ENCODE assay signal across 20 cellular contexts in genomic region chr6:15440040-15440439, GRCh38.
DNase-seq lines count a peak whose midpoint lies in the region; ATAC-seq, FAIRE-seq and TF ChIP-seq lines count a peak whose summit lies in the region.
"Had no signal": no experiment of that assay in that cellular context is flagged by ENCODE, and none has a peak within 500 bp of the region (broad histone marks: within the 10 kb centered on the region; RNA-seq: fewer than 3 reads in every experiment).

No MANE protein-coding gene starts in this region.

- dilution Hi-C loops in IMR-90 (cut with HindIII; ENCODE audit: low sequenced_read_pairs, unreplicated experiment): no loop called here

- H3K4me3 ChIP-seq in IMR-90 (ENCODE audit: insufficient read depth, low read depth, low read length) (no peak overlapping the region), astrocyte (ENCODE audit: insufficient read depth, low read depth, low read length) (no peak overlapping the region), osteoblast (ENCODE audit: insufficient read depth, low read length) (no peak overlapping the region)
- H3K4me3 ChIP-seq: left lung, ovary, tibial artery had no signal

- no peak overlapping the region for H2AK9ac ChIP-seq in IMR-90 (replicated peaks; ENCODE audit: low read depth, low read length, poor library complexity)

- H3K14ac ChIP-seq in IMR-90 (replicated peaks; ENCODE audit: low read depth, low read length): peak overlapping the region; percentile 22; the same call in 1 of the 2 replicates

- H3K9me3 Mint-ChIP-seq in activated T-cell treated with anti-CD3 and anti-CD28 coated beads, Interleukin-2, amount 50 U/mL, for 24 hours: no peaks in the 10 kb centered on the region
- H3K9me3 Mint-ChIP-seq in astrocyte (ENCODE audit: unreplicated experiment): no peaks in the 10 kb centered on the region
- H3K9me3 Mint-ChIP-seq: HFFc6; stimulated activated naive B cell treated with anti-CD40 and anti-IgM and Interleukin-4, amounts not matched to agents 10 μg/mL and 1 μg/mL and 100 μg/mL, for 72 hours had no signal

- peaks cover 38% of the 10 kb centered on the region for H3K36me3 Mint-ChIP-seq in activated T-cell treated with anti-CD3 and anti-CD28 coated beads, Interleukin-2, amount 50 U/mL, for 24 hours (ENCODE audit: low read depth)
- peaks cover 12% of the 10 kb centered on the region for H3K36me3 Mint-ChIP-seq in astrocyte (ENCODE audit: low read depth, unreplicated experiment)

- H4K5ac ChIP-seq in IMR-90 (ENCODE audit: low read depth, low read length): no peak overlapping the region

- H2BK120ac ChIP-seq in IMR-90 (ENCODE audit: low read depth, low read length): no peak overlapping the region

- no peak for DNase-seq in activated T-cell treated with anti-CD3 and anti-CD28 coated beads, Interleukin-2, amount 50 U/mL, for 24 hours
- no peak for DNase-seq in activated T-cell treated with anti-CD3 and anti-CD28 coated beads, Interleukin-2, amount 50 U/mL, for 48 hours
- no peak for DNase-seq in IMR-90
- no peak for DNase-seq in astrocyte (ENCODE audit: low read depth)
- no peak for DNase-seq in osteoblast (ENCODE audit: insufficient read length, low spot score, missing footprints)
- DNase-seq in stimulated activated naive CD4-positive, alpha-beta T cell treated with Interleukin-2 at 50 U/mL for 16 hours (lab: John Stamatoyannopoulos, UW): no peak
- DNase-seq: activated effector memory CD4-positive, alpha-beta T cell treated with Interleukin-2 at 50 U/mL for 16 hours; HFFc6; Karpas-422; left lung; NCI-H1092 treated with DMSO at 0.1 percent for 48 hours; NCI-H2081; NCI-H510A; ovary; RPMI8226; stimulated activated naive B cell treated with anti-CD40 and anti-IgM and Interleukin-4, amounts not matched to agents 10 μg/mL and 1 μg/mL and 100 μg/mL, for 72 hours; tibial artery had no signal

- no peak overlapping the region for H2BK5ac ChIP-seq in IMR-90 (ENCODE audit: low read depth, low read length, poor library complexity, severe bottlenecking)

- H3K79me1 ChIP-seq in IMR-90 (ENCODE audit: low read depth in 1 of 2, low read length in 2 of 2): peaks cover 39 to 77% of the 10 kb centered on the region in 2 experiments

- no peak overlapping the region for H2BK15ac ChIP-seq in IMR-90 (ENCODE audit: low read depth, low read length)

- H3K9ac ChIP-seq in IMR-90 (ENCODE audit: low read depth, low read length) (no peak overlapping the region), astrocyte (ENCODE audit: low read length) (no peak overlapping the region)

- H3K4ac ChIP-seq in IMR-90 (ENCODE audit: low read depth, low read length): no peak overlapping the region; the same call in 1 of the 2 replicates

- no peak for ATAC-seq in IMR-90 (ENCODE audit: low read depth)
- ATAC-seq in HG03135 (IDR thresholded peaks at IDR 0.05; ENCODE audit: unreplicated experiment): no peak
- no peak for ATAC-seq in GM18517 (IDR thresholded peaks at IDR 0.05; ENCODE audit: unreplicated experiment)
- ATAC-seq: left lung; sciatic nerve; stimulated activated naive B cell treated with anti-CD40 and anti-IgM and Interleukin-4, amounts not matched to agents 10 μg/mL and 1 μg/mL and 100 μg/mL, for 72 hours had no signal

- H3K23ac ChIP-seq in IMR-90 (ENCODE audit: low read depth, low read length): peak overlapping the region; percentile 54; the same call in 1 of the 2 replicates

- 71% methylated on average over 4 of the region's 9 CpGs; no CpG with 5 or more reads in 1 of the 2 experiments for WGBS in IMR-90 (ENCODE audit: extremely low coverage in 2 of 2, insufficient read length in 1 of 2), 2 experiments

- CTCF ChIA-PET in IMR-90 (lab: Yijun Ruan, JAX): interaction anchor here (0.6 to 1.8 kb wide), 2 partner anchors 9 to 146 kb away, joined by 3 to 4 read pairs; no protein-coding TSS in a partner anchor

- H3K27me3 ChIP-seq in IMR-90 (ENCODE audit: control insufficient read depth, insufficient read depth, low read length) (no peaks in the 10 kb centered on the region), astrocyte (ENCODE audit: insufficient read depth, low read length) (no peaks in the 10 kb centered on the region), osteoblast (ENCODE audit: insufficient read depth, low read length) (no peaks in the 10 kb centered on the region)
- H3K27me3 ChIP-seq: left lung, ovary, tibial artery had no signal

- in situ Hi-C loops in IMR-90 (cut with MboI; ENCODE audit: low sequenced_read_pairs): no loop called here

- no peak overlapping the region for H2AFZ ChIP-seq in IMR-90 (replicated peaks; ENCODE audit: low read length, poor library complexity)
- H2AFZ ChIP-seq in astrocyte (ENCODE audit: low read depth, low read length): no peak overlapping the region
- H2AFZ ChIP-seq in osteoblast (ENCODE audit: low read length): no peak overlapping the region

- no peak for TF ChIP-seq RAD21 in IMR-90 (IDR thresholded peaks at IDR 0.05; ENCODE audit: low read length)

- H3K56ac ChIP-seq in IMR-90 (ENCODE audit: extremely low read depth, insufficient read depth, low read length): no peak overlapping the region

- H3K27ac Mint-ChIP-seq in activated T-cell treated with anti-CD3 and anti-CD28 coated beads, Interleukin-2, amount 50 U/mL, for 24 hours: peak overlapping the region; percentile 79
- H3K27ac Mint-ChIP-seq in astrocyte (ENCODE audit: unreplicated experiment): no peak overlapping the region

- H4K8ac ChIP-seq in IMR-90 (ENCODE audit: low read depth in 2 of 2, low read length in 2 of 2): 0 out of 4 replicates have a peak overlapping the region, but pooled peaks of 1 of the 2 experiments have one; percentile 10

- H3K4me1 Mint-ChIP-seq in activated T-cell treated with anti-CD3 and anti-CD28 coated beads, Interleukin-2, amount 50 U/mL, for 24 hours (ENCODE audit: low read depth): peaks cover 84% of the 10 kb centered on the region
- H3K4me1 Mint-ChIP-seq in astrocyte (ENCODE audit: low read depth, unreplicated experiment): peaks cover 53% of the 10 kb centered on the region

- no peaks in the 10 kb centered on the region for H3K27me3 Mint-ChIP-seq in activated T-cell treated with anti-CD3 and anti-CD28 coated beads, Interleukin-2, amount 50 U/mL, for 24 hours
- no peaks in the 10 kb centered on the region for H3K27me3 Mint-ChIP-seq in astrocyte (ENCODE audit: low read depth, unreplicated experiment)
- H3K27me3 Mint-ChIP-seq: stimulated activated naive B cell treated with anti-CD40 and anti-IgM and Interleukin-4, amounts not matched to agents 10 μg/mL and 1 μg/mL and 100 μg/mL, for 72 hours had no signal

- H2AK5ac ChIP-seq in IMR-90 (ENCODE audit: low read depth, low read length): peak overlapping the region; percentile 3; the same call in 1 of the 2 replicates

- no peak overlapping the region for H3K4me3 Mint-ChIP-seq in activated T-cell treated with anti-CD3 and anti-CD28 coated beads, Interleukin-2, amount 50 U/mL, for 24 hours
- H3K4me3 Mint-ChIP-seq in astrocyte (ENCODE audit: unreplicated experiment): no peak overlapping the region
- H3K4me3 Mint-ChIP-seq: HFFc6; stimulated activated naive B cell treated with anti-CD40 and anti-IgM and Interleukin-4, amounts not matched to agents 10 μg/mL and 1 μg/mL and 100 μg/mL, for 72 hours had no signal

- H3K4me1 ChIP-seq in IMR-90 (ENCODE audit: control insufficient read depth, insufficient read depth, low read length) (peaks cover 13% of the 10 kb centered on the region), astrocyte (ENCODE audit: insufficient read depth, low read length) (peaks cover 33% of the 10 kb centered on the region), osteoblast (ENCODE audit: insufficient read depth, low read length) (peaks cover 31% of the 10 kb centered on the region)

- no peak overlapping the region for H4K91ac ChIP-seq in IMR-90 (ENCODE audit: insufficient read depth, low read depth, low read length)

- no peak for TF ChIP-seq POLR2A in IMR-90 (IDR thresholded peaks at IDR 0.05; ENCODE audit: low read depth, low read length)

- H3K4me2 ChIP-seq in IMR-90 (ENCODE audit: low read depth, low read length) (no peak overlapping the region), astrocyte (ENCODE audit: low read length) (peak overlapping the region; percentile 32), osteoblast (ENCODE audit: insufficient read depth, low read length) (peak overlapping the region; percentile 19)

- peaks cover 83% of the 10 kb centered on the region for H4K20me1 ChIP-seq in IMR-90 (ENCODE audit: insufficient read depth, low read length)
- H4K20me1 ChIP-seq in astrocyte (ENCODE audit: insufficient read depth, low read length): peaks cover 88% of the 10 kb centered on the region
- peaks cover 36% of the 10 kb centered on the region for H4K20me1 ChIP-seq in osteoblast (ENCODE audit: insufficient read depth, low read length)

- H3K9me1 ChIP-seq in IMR-90 (ENCODE audit: insufficient read depth, low read length): peaks cover 9% of the 10 kb centered on the region; the same call in 1 of the 2 replicates

- H3K18ac ChIP-seq in IMR-90 (ENCODE audit: low read depth, low read length): no peak overlapping the region

- POLR2A ChIA-PET in IMR-90 (lab: Charles Lee; ENCODE audit: unreplicated experiment): no interaction called here

- H2BK20ac ChIP-seq in IMR-90 (ENCODE audit: low read depth, low read length): peak overlapping the region; percentile 9; the same call in 1 of the 2 replicates

- H3K79me2 ChIP-seq in astrocyte (ENCODE audit: insufficient read depth, low read length) (peaks cover 85% of the 10 kb centered on the region), osteoblast (ENCODE audit: insufficient read depth, low read length) (peaks cover 69% of the 10 kb centered on the region)

- H3K27ac ChIP-seq in IMR-90 (ENCODE audit: insufficient read depth, low read length) (no peak overlapping the region), astrocyte (ENCODE audit: low read depth, low read length) (no peak overlapping the region), osteoblast (ENCODE audit: low read depth, low read length) (no peak overlapping the region)
- H3K27ac ChIP-seq: left lung, ovary, tibial artery had no signal

- FAIRE-seq in astrocyte (lab: Jason Lieb, UNC): no peak

- BruUV-seq in IMR-90 (replicated peaks; lab: Mats Ljungman, UMichigan): no TSS peak

- H3K9me3 ChIP-seq in IMR-90 (ENCODE audit: control insufficient read depth, insufficient read depth, low read length) (no peaks in the 10 kb centered on the region; the same call in 1 of the 2 replicates), astrocyte (ENCODE audit: insufficient read depth, low read depth, low read length) (no peaks in the 10 kb centered on the region), osteoblast (ENCODE audit: low read depth, low read length) (no peaks in the 10 kb centered on the region)
- H3K9me3 ChIP-seq: ovary had no signal

- H3K36me3 ChIP-seq in IMR-90 (ENCODE audit: control insufficient read depth, insufficient read depth, low read length) (no peaks in the 10 kb centered on the region), astrocyte (ENCODE audit: insufficient read depth, low read length) (no peaks in the 10 kb centered on the region), osteoblast (ENCODE audit: insufficient read depth, low read length) (no peaks in the 10 kb centered on the region)
- H3K36me3 ChIP-seq: left lung, ovary, tibial artery had no signal

- intact Hi-C loops in IMR-90 (cut with micrococcal nuclease): loop anchor here (5.0 to 10.0 kb wide), 5 partner anchors 38 to 1228 kb away; no protein-coding TSS in a partner anchor

- no peak for TF ChIP-seq CTCF in IMR-90 (conservative IDR thresholded peaks at IDR 0.05; ENCODE audit: low read depth, low read length)
- no peak for TF ChIP-seq CTCF in astrocyte (IDR thresholded peaks at IDR 0.05; ENCODE audit: insufficient read depth, low read depth, low read length)
- no peak for TF ChIP-seq CTCF in osteoblast (IDR thresholded peaks at IDR 0.05; ENCODE audit: extremely low read depth, low read depth, low read length)
